In genomic region chr1:45687014-45687752, GRCh38 we compare ENCODE assay signal across 9 cellular contexts.
DNase-seq lines count a peak whose midpoint lies in the region; ATAC-seq and FAIRE-seq lines count a peak whose summit lies in the region.
"Had no signal": no experiment of that assay in that cellular context is flagged by ENCODE, and none has a peak within 500 bp of the region (broad histone marks: within the 10 kb centered on the region; RNA-seq: fewer than 3 reads in every experiment).

No MANE protein-coding gene starts in this region.

- peak; percentile 71 for FAIRE-seq in islet of Langerhans (lab: Jason Lieb, UNC)
- FAIRE-seq: colon had no signal

- DNase-seq in AG20443 (ENCODE audit: low spot score): peak; percentile 98
- DNase-seq in NCI-H446 (lab: John Stamatoyannopoulos, UW): peak; percentile 97 to 99
- peak; percentile 99 for DNase-seq in cerebellar cortex (ENCODE audit: low spot score)
- peak; percentile 93 for DNase-seq in stimulated activated CD4-positive, alpha-beta T cell treated with anti-CD3 and anti-CD28 coated beads, Interleukin-12 subunit alpha, Interleukin-12 subunit beta, amount 100 ng/mL, for 4 hours

- ATAC-seq in GM19043 (IDR thresholded peaks at IDR 0.05; ENCODE audit: low read depth, unreplicated experiment): peak; percentile 82
- peak; percentile 82 for ATAC-seq in HG03354 (IDR thresholded peaks at IDR 0.05; ENCODE audit: poor library complexity, severe bottlenecking, unreplicated experiment)
- peak; percentile 87 to 88 for ATAC-seq in activated CD4-positive, CD25-positive, alpha-beta regulatory T cell treated with anti-CD3 and anti-CD28 coated beads, Interleukin-2, amount 50 U/mL, for 24 hours

Comparison
In these comparisons a context has a peak if more than half of its experiments do, and no peak if none do; other contexts are left out.
1. Peak in every context shown above with its lines: DNase-seq and ATAC-seq.